ENCODE assay signal across 35 cellular contexts in genomic region chr6:165443462-165443861, GRCh38.
"Had no signal": no experiment of that assay in that cellular context is flagged by ENCODE, and none has a peak within 500 bp of the region (broad histone marks: within the 10 kb centered on the region; RNA-seq: fewer than 3 reads in every experiment).

No MANE protein-coding gene starts in this region.

- H3K36me3 Mint-ChIP-seq: activated CD4-positive, alpha-beta memory T cell treated with anti-CD3 and anti-CD28 coated beads for 36 hours; activated naive CD4-positive, alpha-beta T cell treated with anti-CD3 and anti-CD28 coated beads, Interleukin-2, amount 50 U/mL, for 72 hours; activated naive CD8-positive, alpha-beta T cell treated with anti-CD3 and anti-CD28 coated beads for 36 hours had no signal

- DNase-seq: activated B cell treated with CpG ODN at 0.5 μM for 24 hours; activated CD4-positive, alpha-beta memory T cell treated with anti-CD3 and anti-CD28 coated beads for 36 hours; activated CD4-positive, alpha-beta T cell treated with anti-CD3 and anti-CD28 coated beads for 4 hours; activated CD4-positive, alpha-beta T cell treated with anti-CD3 and anti-CD28 coated beads, Interleukin-2, amount 10 ng/mL, durations not matched to agents 24 days and 14 days; activated CD4-positive, alpha-beta T cell treated with anti-CD3 and anti-CD28 coated beads, Interleukin-2, amount 50 U/mL, for 1 hour; activated CD4-positive, alpha-beta T cell treated with anti-CD3 and anti-CD28 coated beads, Interleukin-2, amount 50 U/mL, for 4 hours; activated CD4-positive, CD25-positive, alpha-beta regulatory T cell treated with anti-CD3 and anti-CD28 coated beads, Interleukin-2, amount 50 U/mL, for 72 hours; activated CD8-positive, alpha-beta memory T cell treated with anti-CD3 and anti-CD28 coated beads, Interleukin-2, amount 50 U/mL, for 4 hours; activated CD8-positive, alpha-beta T cell treated with anti-CD3 and anti-CD28 coated beads for 36 hours; activated effector memory CD4-positive, alpha-beta T cell treated with anti-CD3 and anti-CD28 coated beads, Interleukin-2, amount 50 U/mL, for 16 hours; activated gamma-delta T cell treated with Interleukin-2 at 50 U/mL for 16 hours; activated naive CD4-positive, alpha-beta T cell; activated naive CD4-positive, alpha-beta T cell treated with anti-CD3 and anti-CD28 coated beads for 36 hours; activated naive CD4-positive, alpha-beta T cell treated with anti-CD3 and anti-CD28 coated beads, Interleukin-2, amount 50 U/mL, for 16 hours; activated naive CD8-positive, alpha-beta T cell treated with anti-CD3 and anti-CD28 coated beads for 36 hours; activated T-cell treated with anti-CD3 and anti-CD28 coated beads for 4 hours; activated T-cell treated with anti-CD3 and anti-CD28 coated beads, Interleukin-2, amount 50 U/mL, for 1 hour; activated T-cell treated with anti-CD3 and anti-CD28 coated beads, Interleukin-2, amount 50 U/mL, for 4 hours; activated T-cell treated with anti-CD3 and anti-CD28 coated beads, Interleukin-2, amount 50 U/mL, for 72 hours; adrenal gland; amniotic stem cell; aorta; body of pancreas; brain microvascular endothelial cell; central memory CD4-positive, alpha-beta T cell; T-helper 1 cell; T-helper 2 cell; T-helper 9 cell had no signal

- H3K36me3 ChIP-seq: adrenal gland, brain microvascular endothelial cell, breast epithelium had no signal

- H3K27ac ChIP-seq: adrenal gland, body of pancreas, brain microvascular endothelial cell, breast epithelium, VCaP had no signal

- H3K4me3 ChIP-seq: adrenal gland, body of pancreas, breast epithelium had no signal

- H3K27me3 ChIP-seq: adrenal gland, body of pancreas, brain microvascular endothelial cell, breast epithelium had no signal

- H3K9me3 Mint-ChIP-seq: activated CD4-positive, alpha-beta memory T cell treated with anti-CD3 and anti-CD28 coated beads for 36 hours; activated naive CD4-positive, alpha-beta T cell treated with anti-CD3 and anti-CD28 coated beads for 36 hours; activated naive CD8-positive, alpha-beta T cell treated with anti-CD3 and anti-CD28 coated beads for 36 hours; activated T-cell treated with anti-CD3 and anti-CD28 coated beads, Interleukin-2, amount 50 U/mL, for 4 hours; activated T-helper 1 cell treated with anti-CD3 and anti-CD28 coated beads, Interleukin-12 subunit alpha, Interleukin-12 subunit beta, Interleukin-2, Interleukin-4 antibody, amounts not matched to agents 30 ng/mL and 10 ng/mL and 1 ng/mL, durations not matched to agents 14 hours and 24 hours and 36 hours; activated T-helper 17 cell treated with anti-CD3 and anti-CD28 coated beads, Interleukin-2, amount 50 U/mL, for 72 hours; T-helper 1 cell treated with Interleukin-12 subunit alpha and Interleukin-12 subunit beta and Interleukin-4 antibody, amounts not matched to agents 30 μg/mL and 1 μg/mL, for 36 hours; T-helper 2 cell treated with Interferon-gamma antibody and Interleukin-4, amounts not matched to agents 5 μg/mL and 100 μg/mL, for 36 hours had no signal

- H3K27me3 Mint-ChIP-seq: activated B cell treated with CpG ODN at 0.5 μM for 24 hours; activated CD4-positive, alpha-beta memory T cell treated with anti-CD3 and anti-CD28 coated beads for 36 hours; activated CD4-positive, alpha-beta T cell treated with anti-CD3 and anti-CD28 coated beads, Interleukin-2, amount 10 ng/mL, durations not matched to agents 24 days and 14 days; activated CD8-positive, alpha-beta T cell treated with anti-CD3 and anti-CD28 coated beads for 36 hours; activated naive CD8-positive, alpha-beta T cell treated with anti-CD3 and anti-CD28 coated beads for 36 hours; activated T-helper 17 cell treated with anti-CD3 and anti-CD28 coated beads, Interleukin-2, amount 50 U/mL, for 72 hours had no signal

- H3K4me1 ChIP-seq: adrenal gland, body of pancreas, breast epithelium had no signal

- H3K4me3 Mint-ChIP-seq: activated B cell treated with CpG ODN at 0.5 μM for 24 hours; activated CD4-positive, alpha-beta memory T cell treated with anti-CD3 and anti-CD28 coated beads for 36 hours; activated CD4-positive, alpha-beta T cell treated with anti-CD3 and anti-CD28 coated beads, Interleukin-2, amount 10 ng/mL, durations not matched to agents 24 days and 14 days; activated CD8-positive, alpha-beta T cell treated with anti-CD3 and anti-CD28 coated beads for 36 hours; activated naive CD4-positive, alpha-beta T cell treated with anti-CD3 and anti-CD28 coated beads for 36 hours; activated naive CD8-positive, alpha-beta T cell treated with anti-CD3 and anti-CD28 coated beads for 36 hours; activated T-cell treated with anti-CD3 and anti-CD28 coated beads, Interleukin-2, amount 50 U/mL, for 4 hours; activated T-cell treated with anti-CD3 and anti-CD28 coated beads, Interleukin-2, amount 50 U/mL, for 72 hours; activated T-helper 1 cell treated with anti-CD3 and anti-CD28 coated beads, Interleukin-12 subunit alpha, Interleukin-12 subunit beta, Interleukin-2, Interleukin-4 antibody, amounts not matched to agents 30 ng/mL and 10 ng/mL and 1 ng/mL, durations not matched to agents 14 hours and 24 hours and 36 hours; activated T-helper 17 cell treated with anti-CD3 and anti-CD28 coated beads, Interleukin-2, amount 50 U/mL, for 72 hours; T-helper 1 cell treated with Interleukin-12 subunit alpha and Interleukin-12 subunit beta and Interleukin-4 antibody, amounts not matched to agents 30 μg/mL and 1 μg/mL, for 36 hours; T-helper 2 cell treated with Interferon-gamma antibody and Interleukin-4, amounts not matched to agents 5 μg/mL and 100 μg/mL, for 36 hours had no signal

- H3K9me3 ChIP-seq: adrenal gland, body of pancreas had no signal

- H3K4me1 Mint-ChIP-seq: activated B cell treated with CpG ODN at 0.5 μM for 24 hours; activated CD4-positive, alpha-beta T cell treated with anti-CD3 and anti-CD28 coated beads, Interleukin-2, amount 10 ng/mL, durations not matched to agents 24 days and 14 days; activated naive CD8-positive, alpha-beta T cell treated with anti-CD3 and anti-CD28 coated beads for 36 hours; activated T-helper 17 cell treated with anti-CD3 and anti-CD28 coated beads, Interleukin-2, amount 50 U/mL, for 72 hours had no signal

- H3K27ac Mint-ChIP-seq: activated B cell treated with CpG ODN at 0.5 μM for 24 hours; activated CD4-positive, alpha-beta memory T cell treated with anti-CD3 and anti-CD28 coated beads for 36 hours; activated CD4-positive, alpha-beta T cell treated with anti-CD3 and anti-CD28 coated beads, Interleukin-2, amount 10 ng/mL, durations not matched to agents 24 days and 14 days; activated CD8-positive, alpha-beta T cell treated with anti-CD3 and anti-CD28 coated beads for 36 hours; activated naive CD4-positive, alpha-beta T cell treated with anti-CD3 and anti-CD28 coated beads for 36 hours; activated naive CD4-positive, alpha-beta T cell treated with anti-CD3 and anti-CD28 coated beads, Interleukin-2, amount 50 U/mL, for 72 hours; activated naive CD8-positive, alpha-beta T cell treated with anti-CD3 and anti-CD28 coated beads for 36 hours; activated T-cell treated with anti-CD3 and anti-CD28 coated beads, Interleukin-2, amount 50 U/mL, for 72 hours; activated T-helper 1 cell treated with anti-CD3 and anti-CD28 coated beads, Interleukin-12 subunit alpha, Interleukin-12 subunit beta, Interleukin-2, Interleukin-4 antibody, amounts not matched to agents 30 ng/mL and 10 ng/mL and 1 ng/mL, durations not matched to agents 14 hours and 24 hours and 36 hours; activated T-helper 17 cell treated with anti-CD3 and anti-CD28 coated beads, Interleukin-2, amount 50 U/mL, for 72 hours; T-helper 1 cell treated with Interleukin-12 subunit alpha and Interleukin-12 subunit beta and Interleukin-4 antibody, amounts not matched to agents 30 μg/mL and 1 μg/mL, for 36 hours; T-helper 2 cell treated with Interferon-gamma antibody and Interleukin-4, amounts not matched to agents 5 μg/mL and 100 μg/mL, for 36 hours had no signal
